ENCODE assay signal across 11 cellular contexts in the genomic region with DNA sequence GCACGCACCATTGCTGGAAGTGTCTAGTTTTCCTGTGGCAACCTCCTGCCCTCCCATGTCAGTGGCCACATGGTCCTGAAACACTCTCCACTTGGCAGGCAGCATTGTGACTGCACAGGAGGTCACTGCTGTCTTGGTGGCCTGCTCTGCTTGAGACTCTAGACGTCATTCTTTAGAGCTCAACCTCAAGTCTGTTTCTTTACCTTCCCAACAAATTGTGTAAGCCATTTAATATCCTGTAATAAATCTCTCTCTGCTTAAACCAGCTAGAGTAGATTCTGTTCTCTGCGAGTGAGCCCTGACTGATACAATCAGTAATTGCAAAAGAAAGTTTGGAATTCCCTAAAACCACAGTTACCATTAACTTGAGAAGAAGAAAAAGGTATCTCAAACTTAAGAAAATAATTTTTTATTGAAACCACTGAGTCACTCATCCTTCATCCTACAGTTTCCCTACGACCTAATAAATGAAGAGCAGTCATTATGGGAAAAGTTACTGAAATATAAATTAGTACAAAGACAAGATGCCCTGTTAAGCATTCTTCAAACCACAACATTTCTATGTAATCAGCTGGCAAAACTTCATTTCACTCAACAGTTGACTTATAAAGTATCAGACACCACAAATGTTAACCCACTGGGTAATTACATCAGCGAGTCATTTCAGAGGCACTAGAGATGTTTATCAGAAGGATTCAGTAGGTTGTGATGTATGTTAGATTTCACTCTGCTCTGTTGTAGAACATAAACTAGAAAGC. TPM values are rescaled to one million over a fixed set of nuclear protein-coding genes. Genes with fewer than 3 reads are reported as not detected.
DNase-seq lines count a peak whose midpoint lies in the region; ATAC-seq, FAIRE-seq and TF ChIP-seq lines count a peak whose summit lies in the region.
"Had no signal": no experiment of that assay in that cellular context is flagged by ENCODE, and none has a peak within 500 bp of the region (broad histone marks: within the 10 kb centered on the region; RNA-seq: fewer than 3 reads in every experiment).

No MANE protein-coding gene starts in this region.

- no peaks in the 10 kb centered on the region for H3K4me1 ChIP-seq in ascending aorta

- H3K27me3 ChIP-seq in bronchial epithelial cell (ENCODE audit: control insufficient read depth, insufficient read depth, low read length) (no peaks in the 10 kb centered on the region), ascending aorta (no peaks in the 10 kb centered on the region)
- H3K27me3 ChIP-seq: right atrium auricular region, tibial nerve had no signal

- H3K36me3 ChIP-seq in bronchial epithelial cell (ENCODE audit: control insufficient read depth, insufficient read depth, low read length) (no peaks in the 10 kb centered on the region), ascending aorta (peaks cover 0 to 2% of the 10 kb centered on the region in 2 donors)
- H3K36me3 ChIP-seq: right atrium auricular region, tibial nerve had no signal

- no peak overlapping the region for H3K4me3 Mint-ChIP-seq in progenitor cell of endocrine pancreas (ENCODE audit: low read depth)
- H3K4me3 Mint-ChIP-seq in CD14-positive monocyte = no peak overlapping the region

- intact Hi-C loops in ascending aorta (cut with DNase I) (no loop called here), CD14-positive monocyte (cut with micrococcal nuclease) (no loop called here)

- H3K4me1 Mint-ChIP-seq in progenitor cell of endocrine pancreas (ENCODE audit: low read depth) = peaks cover 27% of the 10 kb centered on the region
- peaks cover 22% of the 10 kb centered on the region for H3K4me1 Mint-ChIP-seq in CD14-positive monocyte

- peak overlapping the region; percentile 37 for H3K27ac Mint-ChIP-seq in progenitor cell of endocrine pancreas
- H3K27ac Mint-ChIP-seq in CD14-positive monocyte = no peak overlapping the region

- TF ChIP-seq CTCF in bronchial epithelial cell (IDR thresholded peaks at IDR 0.05; ENCODE audit: insufficient read depth, low read length, severe bottlenecking) = no peak
- TF ChIP-seq CTCF in progenitor cell of endocrine pancreas (IDR thresholded peaks at IDR 0.05; ENCODE audit: unreplicated experiment) = no peak
- no peak for TF ChIP-seq CTCF in ascending aorta (IDR thresholded peaks at IDR 0.05)
- no peak for TF ChIP-seq CTCF in CD14-positive monocyte (IDR thresholded peaks at IDR 0.05)

- H3K9me3 ChIP-seq in ascending aorta = no peaks in the 10 kb centered on the region
- H3K9me3 ChIP-seq: right atrium auricular region, tibial nerve had no signal

- H3K9me3 Mint-ChIP-seq in progenitor cell of endocrine pancreas (ENCODE audit: low read depth) = no peaks in the 10 kb centered on the region
- H3K9me3 Mint-ChIP-seq in CD14-positive monocyte = no peaks in the 10 kb centered on the region

- no peak for FAIRE-seq in bronchial epithelial cell (lab: Jason Lieb, UNC)

- H3K4me3 ChIP-seq in bronchial epithelial cell (ENCODE audit: low read depth, low read length) (no peak overlapping the region), ascending aorta (no peak overlapping the region)
- H3K4me3 ChIP-seq: right atrium auricular region, tibial nerve had no signal

- DNase-seq in EL (peak; percentile 76), LHCN-M2 (ENCODE audit: low read depth) (peak; percentile 74), bronchial epithelial cell (ENCODE audit: low read depth) (peak; percentile 68), progenitor cell of endocrine pancreas (ENCODE audit: low spot score, unreplicated experiment) (no peak), ascending aorta (ENCODE audit: low spot score in 2 of 2) (no peak), islet precursor cell (no peak), CD14-positive monocyte (ENCODE audit: low spot score) (no peak)
- DNase-seq: NCI-H510A treated with DMSO at 0.1 percent for 48 hours had no signal

- no peak overlapping the region for H3K27ac ChIP-seq in ascending aorta
- H3K27ac ChIP-seq: right atrium auricular region, tibial nerve had no signal

- H3K36me3 Mint-ChIP-seq in progenitor cell of endocrine pancreas (ENCODE audit: insufficient read depth) = peaks cover 8% of the 10 kb centered on the region
- peaks cover 6 to 20% of the 10 kb centered on the region in 2 donors for H3K36me3 Mint-ChIP-seq in CD14-positive monocyte

- no peak for ATAC-seq in GM21526 (IDR thresholded peaks at IDR 0.05; ENCODE audit: low FRiP score, unreplicated experiment)

- peaks cover 53% of the 10 kb centered on the region for H3K27me3 Mint-ChIP-seq in progenitor cell of endocrine pancreas
- no peaks in the 10 kb centered on the region for H3K27me3 Mint-ChIP-seq in CD14-positive monocyte (ENCODE audit: low read depth in 3 of 3)

RNA-seq across cellular contexts. Expression of a gene that starts 18.0 kb away (rescaled TPM):
- total RNA-seq in LHCN-M2 (2014; rRNA removed) (22.2 and 24.7 TPM in 2 replicates), bronchial epithelial cell (14.6 and 16.6 TPM in 2 replicates), progenitor cell of endocrine pancreas (54.0 and 58.0 TPM in 2 replicates), ascending aorta (5.6 TPM)
- polyA plus RNA-seq in LHCN-M2 (2012) = 8.9 TPM
- polyA plus RNA-seq in CD14-positive monocyte = 10 to 100 TPM; 12.7 to 14.4 TPM

Comparison
In these comparisons a context has a peak if more than half of its experiments do, and no peak if none do; other contexts are left out.
1. DNase-seq: peak in EL (single experiment), LHCN-M2 (single experiment) and bronchial epithelial cell (single experiment); none in progenitor cell of endocrine pancreas (single experiment), ascending aorta (0 of 2), islet precursor cell (single experiment) and CD14-positive monocyte (single experiment).